18 cellular contexts compared by ENCODE assay signal in genomic region chr9:108869092-108869725, GRCh38. TPM values are rescaled to one million over a fixed set of nuclear protein-coding genes. Genes with fewer than 3 reads are reported as not detected.
DNase-seq lines count a peak whose midpoint lies in the region; ATAC-seq, FAIRE-seq and TF ChIP-seq lines count a peak whose summit lies in the region.
"Had no signal": no experiment of that assay in that cellular context is flagged by ENCODE, and none has a peak within 500 bp of the region (broad histone marks: within the 10 kb centered on the region; RNA-seq: fewer than 3 reads in every experiment).

No MANE protein-coding gene starts in this region.

- H3K36me3 Mint-ChIP-seq in neural progenitor cell: peaks cover 38% of the 10 kb centered on the region

- no peaks in the 10 kb centered on the region for H3K27me3 Mint-ChIP-seq in neural progenitor cell (ENCODE audit: insufficient read depth, low read depth)
- H3K27me3 Mint-ChIP-seq: IgD-negative memory B cell; natural killer cell treated with Interleukin-12 subunit alpha and Interleukin-12 subunit beta and Interleukin-15 and Interleukin-18, amount 100 ng/mL, for 72 hours had no signal

- no peaks in the 10 kb centered on the region for H3K4me1 Mint-ChIP-seq in neural progenitor cell
- H3K4me1 Mint-ChIP-seq: IgD-negative memory B cell had no signal

- no peak for FAIRE-seq in urothelium cell line (lab: Jason Lieb, UNC)
- FAIRE-seq: H1 had no signal

- H3K36me3 ChIP-seq in SK-N-SH (replicated peaks in 1 of 2; ENCODE audit: control insufficient read depth in 1 of 2, insufficient read depth in 2 of 2, low read length in 1 of 2): peaks cover 30 to 56% of the 10 kb centered on the region in 2 experiments
- H3K36me3 ChIP-seq in neural progenitor cell: peaks cover 4% of the 10 kb centered on the region

- TF ChIP-seq CTCF in SK-N-SH (IDR thresholded peaks at IDR 0.05) (no peak), astrocyte of the spinal cord (IDR thresholded peaks at IDR 0.05; ENCODE audit: low read depth, low read length) (no peak), neural progenitor cell (IDR thresholded peaks at IDR 0.05) (no peak)

- H3K4me2 ChIP-seq in SK-N-SH (no peak overlapping the region), neural progenitor cell (no peak overlapping the region)

- no peak overlapping the region for H3K9ac ChIP-seq in SK-N-SH
- no peak overlapping the region for H3K9ac ChIP-seq in neural progenitor cell

- no peak overlapping the region for H3K4me3 ChIP-seq in SK-N-SH (ENCODE audit: low read depth in 2 of 2, low read length in 1 of 2)
- no peak overlapping the region for H3K4me3 ChIP-seq in astrocyte of the spinal cord (ENCODE audit: low read depth, low read length)
- H3K4me3 ChIP-seq in neural progenitor cell: no peak overlapping the region
- H3K4me3 ChIP-seq: esophagus squamous epithelium, upper lobe of left lung had no signal

- H3F3A ChIP-seq in SK-N-SH (replicated peaks; ENCODE audit: insufficient read depth) (no peaks in the 10 kb centered on the region), neural progenitor cell (ENCODE audit: low read depth) (no peaks in the 10 kb centered on the region)

- H3K9me2 ChIP-seq in SK-N-SH: no peaks in the 10 kb centered on the region

- CTCF ChIA-PET in SK-N-SH (lab: Yijun Ruan, JAX): interaction anchor here (1.2 kb wide), 1 partner anchor 9 kb away, joined by 3 read pairs; no protein-coding TSS in a partner anchor

- H3K27ac Mint-ChIP-seq in neural progenitor cell: no peak overlapping the region
- H3K27ac Mint-ChIP-seq: IgD-negative memory B cell; natural killer cell treated with Interleukin-12 subunit alpha and Interleukin-12 subunit beta and Interleukin-15 and Interleukin-18, amount 100 ng/mL, for 72 hours had no signal

- H3K27me3 ChIP-seq in SK-N-SH (ENCODE audit: insufficient read depth): no peaks in the 10 kb centered on the region
- H3K27me3 ChIP-seq in neural progenitor cell: no peaks in the 10 kb centered on the region
- H3K27me3 ChIP-seq: esophagus squamous epithelium, upper lobe of left lung had no signal

- POLR2A ChIA-PET in SK-N-SH (lab: Yijun Ruan, JAX): no interaction called here

- in situ Hi-C loops in astrocyte of the spinal cord (cut with HindIII; ENCODE audit: low sequenced_read_pairs): no loop called here

- no peaks in the 10 kb centered on the region for H3K9me3 Mint-ChIP-seq in neural progenitor cell
- H3K9me3 Mint-ChIP-seq: natural killer cell treated with Interleukin-12 subunit alpha and Interleukin-12 subunit beta and Interleukin-15 and Interleukin-18, amount 100 ng/mL, for 72 hours had no signal

- H3K4me1 ChIP-seq in SK-N-SH (ENCODE audit: control insufficient read depth in 1 of 2, insufficient read depth in 2 of 2, low read depth in 1 of 2, low read length in 1 of 2): no peaks in the 10 kb centered on the region
- H3K4me1 ChIP-seq in neural progenitor cell: no peaks in the 10 kb centered on the region
- H3K4me1 ChIP-seq: esophagus squamous epithelium, upper lobe of left lung had no signal

- 78% methylated on average over 3 of the region's 3 CpGs for WGBS in SK-N-SH (ENCODE audit: low lambda C conversion rate)

- DNase-seq in SK-N-SH (no peak), astrocyte of the spinal cord (ENCODE audit: low read depth, low spot score) (peak; percentile 54), kidney glomerular epithelial cell (lab: John Stamatoyannopoulos, UW) (peak; percentile 63), urothelium cell line (ENCODE audit: low spot score) (peak; percentile 73), neural progenitor cell (ENCODE audit: low spot score) (no peak), SHP77 treated with DMSO at 0.1 percent for 48 hours (lab: John Stamatoyannopoulos, UW) (no peak), SHP77 (lab: John Stamatoyannopoulos, UW) (no peak)
- DNase-seq: activated CD4-positive, alpha-beta T cell treated with anti-CD3 and anti-CD28 coated beads, Interleukin-2, amount 50 U/mL, for 1 hour; caudate nucleus; DMS79; esophagus squamous epithelium; T-helper 1 cell had no signal

- H3K27ac ChIP-seq in SK-N-SH (ENCODE audit: low read depth in 2 of 2, low read length in 1 of 2) (no peak overlapping the region), neural progenitor cell (no peak overlapping the region)
- H3K27ac ChIP-seq: upper lobe of left lung had no signal

- H2AFZ ChIP-seq in SK-N-SH (ENCODE audit: low read depth) (no peak overlapping the region), neural progenitor cell (replicated peaks) (no peak overlapping the region)

- TF ChIP-seq RAD21 in SK-N-SH (IDR thresholded peaks at IDR 0.05; ENCODE audit: low read length): no peak

- no peak for TF ChIP-seq EP300 in SK-N-SH (IDR thresholded peaks at IDR 0.05; ENCODE audit: borderline replicate concordance in 1 of 2, low read depth in 1 of 2, low read length in 1 of 2)

- peak; percentile 37; the same call in 1 of the 3 replicates for ATAC-seq in SK-N-SH treated with all-trans-retinoic acid at 6 μM for 48 hours
- ATAC-seq: natural killer cell treated with Interleukin-12 subunit alpha and Interleukin-12 subunit beta and Interleukin-15 and Interleukin-18, amount 100 ng/mL, for 72 hours had no signal

- H3K9me3 ChIP-seq in SK-N-SH (no peaks in the 10 kb centered on the region), neural progenitor cell (ENCODE audit: low read depth) (no peaks in the 10 kb centered on the region)
- H3K9me3 ChIP-seq: esophagus squamous epithelium, upper lobe of left lung had no signal

- H3K4me3 Mint-ChIP-seq in neural progenitor cell: no peak overlapping the region
- H3K4me3 Mint-ChIP-seq: IgD-negative memory B cell; natural killer cell treated with Interleukin-12 subunit alpha and Interleukin-12 subunit beta and Interleukin-15 and Interleukin-18, amount 100 ng/mL, for 72 hours had no signal

- no peaks in the 10 kb centered on the region for H4K20me1 ChIP-seq in SK-N-SH (ENCODE audit: insufficient read depth)
- no peaks in the 10 kb centered on the region for H4K20me1 ChIP-seq in neural progenitor cell (ENCODE audit: low read depth)

- H3K79me2 ChIP-seq in SK-N-SH (ENCODE audit: insufficient read depth) (no peaks in the 10 kb centered on the region), neural progenitor cell (ENCODE audit: low read depth) (no peaks in the 10 kb centered on the region)

TF ChIP-seq in SK-N-SH treated with all-trans-retinoic acid at 6 μM for 48 hours, 23 proteins besides CTCF, POLR2A, EP300 and RAD21:
- TF ChIP-seq OSR1 (CRISPR knock-in tag; IDR thresholded peaks at IDR 0.05): no peak
- TF ChIP-seq CSRNP3 (CRISPR knock-in tag; IDR thresholded peaks at IDR 0.05): no peak
- TF ChIP-seq BACH2 (CRISPR knock-in tag; IDR thresholded peaks at IDR 0.05; ENCODE audit: borderline replicate concordance): no peak

TF ChIP-seq in SK-N-SH, 30 proteins besides CTCF, POLR2A, EP300 and RAD21:
- TF ChIP-seq NRF1 (IDR thresholded peaks at IDR 0.05; ENCODE audit: low read depth, low read length) (no peak), RFX5 (IDR thresholded peaks at IDR 0.05; ENCODE audit: low read length) (no peak), ELF1 (IDR thresholded peaks at IDR 0.05) (no peak), MEF2A (IDR thresholded peaks at IDR 0.05; ENCODE audit: borderline replicate concordance, low read depth) (no peak), GABPA (IDR thresholded peaks at IDR 0.05; ENCODE audit: low read depth) (no peak), TEAD4 (IDR thresholded peaks at IDR 0.05; ENCODE audit: borderline replicate concordance, insufficient read depth) (no peak), USF2 (IDR thresholded peaks at IDR 0.05; ENCODE audit: borderline replicate concordance, low read depth, low read length) (no peak)

RNA-seq across cellular contexts. Expression of gene ACTL7A, which starts 7.1 kb away (rescaled TPM):
- polyA plus RNA-seq in SK-N-SH (2012; rRNA removed): not detected in 2 replicates
- polyA plus RNA-seq in SK-N-SH (2012; cell fraction: cytosol; rRNA removed): not detected in 2 replicates
- polyA plus RNA-seq in SK-N-SH (2012; cell fraction: nucleus; rRNA removed): not detected in 2 replicates
- total RNA-seq in neural progenitor cell (ENCODE audit: low replicate concordance): not detected in 2 replicates
- total RNA-seq: A673; esophagus squamous epithelium; H1; natural killer cell treated with Interleukin-12 subunit alpha and Interleukin-12 subunit beta and Interleukin-15 and Interleukin-18, amount 100 ng/mL, for 72 hours; upper lobe of left lung had no signal
- polyA plus RNA-seq: H1, IgD-negative memory B cell had no signal

RNA-seq across cellular contexts. Expression of gene ACTL7B, which starts 13.4 kb away (rescaled TPM):
- 0.06 and 0.07 TPM in 2 replicates for polyA plus RNA-seq in SK-N-SH (2012; rRNA removed)
- not detected in 2 replicates for polyA plus RNA-seq in SK-N-SH (2012; cell fraction: cytosol; rRNA removed)
- 0.26 and 0.37 TPM in 2 replicates for polyA plus RNA-seq in SK-N-SH (2012; cell fraction: nucleus; rRNA removed)
- total RNA-seq in neural progenitor cell (ENCODE audit: low replicate concordance): not detected in 2 replicates
- total RNA-seq: A673; esophagus squamous epithelium; H1; natural killer cell treated with Interleukin-12 subunit alpha and Interleukin-12 subunit beta and Interleukin-15 and Interleukin-18, amount 100 ng/mL, for 72 hours had no signal
- polyA plus RNA-seq: H1, IgD-negative memory B cell had no signal

Comparison
In these comparisons a context has a peak if more than half of its experiments do, and no peak if none do; other contexts are left out.
1. DNase-seq: peak in astrocyte of the spinal cord (single experiment), kidney glomerular epithelial cell (single experiment) and urothelium cell line (single experiment); none in SK-N-SH (single experiment), neural progenitor cell (single experiment), SHP77 treated with DMSO at 0.1 percent for 48 hours (single experiment) and SHP77 (0 of 2).